ENCODE assay signal across 28 cellular contexts in genomic region chr5:125011982-125012381, GRCh38.
DNase-seq lines count a peak whose midpoint lies in the region; ATAC-seq and TF ChIP-seq lines count a peak whose summit lies in the region.
"Had no signal": no experiment of that assay in that cellular context is flagged by ENCODE, and none has a peak within 500 bp of the region (broad histone marks: within the 10 kb centered on the region; RNA-seq: fewer than 3 reads in every experiment).

No MANE protein-coding gene starts in this region.

- TF ChIP-seq POLR2A in heart left ventricle (IDR thresholded peaks at IDR 0.05) (no peak), body of pancreas (IDR thresholded peaks at IDR 0.05) (no peak)

- H3K4me1 Mint-ChIP-seq in activated CD4-positive, alpha-beta memory T cell treated with anti-CD3 and anti-CD28 coated beads for 36 hours (ENCODE audit: low read depth), result no peaks in the 10 kb centered on the region
- H3K4me1 Mint-ChIP-seq: CD14-positive monocyte; central memory CD8-positive, alpha-beta T cell; stimulated activated effector memory CD8-positive, alpha-beta T cell treated with anti-CD3 and anti-CD28 coated beads, Interleukin-12 subunit alpha, Interleukin-12 subunit beta, amount 100 ng/mL, for 72 hours had no signal

- no peak for DNase-seq in heart left ventricle
- DNase-seq in cardiac septum (ENCODE audit: low spot score), result no peak
- DNase-seq in NCI-H69 (lab: John Stamatoyannopoulos, UW), result peak; percentile 41
- DNase-seq in body of pancreas, result no peak
- DNase-seq in activated CD4-positive, alpha-beta memory T cell treated with anti-CD3 and anti-CD28 coated beads for 36 hours, result no peak
- DNase-seq in NCI-H748 treated with DMSO at 0.1 percent for 48 hours (lab: John Stamatoyannopoulos, UW), result no peak
- DNase-seq: ACHN; activated CD4-positive, alpha-beta T cell treated with anti-CD3 and anti-CD28 coated beads, Interleukin-2, amount 50 U/mL, for 4 hours; activated CD4-positive, CD25-positive, alpha-beta regulatory T cell; activated CD8-positive, alpha-beta memory T cell treated with anti-CD3 and anti-CD28 coated beads, Interleukin-2, amount 50 U/mL, for 4 hours; aorta; dermis blood vessel endothelial cell; GOT3; MG63; NCI-H1417 treated with DMSO at 0.1 percent for 48 hours; NCI-H524 treated with DMSO at 0.1 percent for 48 hours; RPMI8226 had no signal

- H3K27ac Mint-ChIP-seq in activated CD4-positive, alpha-beta memory T cell treated with anti-CD3 and anti-CD28 coated beads for 36 hours, result no peak overlapping the region
- H3K27ac Mint-ChIP-seq: activated naive CD8-positive, alpha-beta T cell; activated T-helper 2 cell treated with anti-CD3 and anti-CD28 coated beads, Interferon-gamma antibody, Interleukin-2, Interleukin-4, amounts not matched to agents 10 μg/mL and 5 μg/mL and 100 μg/mL, durations not matched to agents 14 hours and 24 hours and 36 hours; CD14-positive monocyte; stimulated activated effector memory CD8-positive, alpha-beta T cell treated with anti-CD3 and anti-CD28 coated beads, Interleukin-12 subunit alpha, Interleukin-12 subunit beta, amount 100 ng/mL, for 72 hours; T-helper 2 cell treated with Interferon-gamma antibody and Interleukin-4, amounts not matched to agents 5 μg/mL and 100 μg/mL, for 36 hours had no signal

- H3K4me3 ChIP-seq in heart left ventricle (no peak overlapping the region), body of pancreas (no peak overlapping the region)
- H3K4me3 ChIP-seq: MG63, suprapubic skin had no signal

- POLR2A ChIA-PET in activated CD4-positive, alpha-beta memory T cell treated with anti-CD3 and anti-CD28 coated beads for 36 hours (lab: Charles Lee), result no interaction called here

- peak in 3 of 4 donors; percentile 9 to 69 (median 35) for ATAC-seq in heart left ventricle
- ATAC-seq in body of pancreas, result no peak
- ATAC-seq in GM21423 (IDR thresholded peaks at IDR 0.05; ENCODE audit: unreplicated experiment), result no peak
- ATAC-seq in HG03159 (IDR thresholded peaks at IDR 0.05; ENCODE audit: unreplicated experiment), result no peak
- ATAC-seq: SK-N-SH treated with all-trans-retinoic acid at 6 μM for 48 hours; stimulated activated effector memory CD8-positive, alpha-beta T cell treated with anti-CD3 and anti-CD28 coated beads, Interleukin-12 subunit alpha, Interleukin-12 subunit beta, amount 100 ng/mL, for 72 hours had no signal

- H3K27ac ChIP-seq in heart left ventricle (peak overlapping the region in 1 of 12 donors; percentile 66), body of pancreas (peak overlapping the region in 3 of 4 donors; percentile 35 to 45 (median 40))
- H3K27ac ChIP-seq: neutrophil, suprapubic skin had no signal

- intact Hi-C loops in heart left ventricle (cut with DNase I), result no loop called here
- intact Hi-C loops in cardiac septum (cut with DNase I), result no loop called here
- intact Hi-C loops in body of pancreas (cut with DNase I), result no loop called here
- intact Hi-C loops in activated CD4-positive, alpha-beta memory T cell treated with anti-CD3 and anti-CD28 coated beads for 36 hours (cut with micrococcal nuclease), result no loop called here

- H3K36me3 ChIP-seq in heart left ventricle (no peaks in the 10 kb centered on the region), body of pancreas (replicated peaks in 1 of 2; ENCODE audit: insufficient read depth in 1 of 2, low read depth in 2 of 2) (no peaks in the 10 kb centered on the region)
- H3K36me3 ChIP-seq: MG63, neutrophil, suprapubic skin had no signal

- CTCF ChIA-PET in activated CD4-positive, alpha-beta memory T cell treated with anti-CD3 and anti-CD28 coated beads for 36 hours (lab: Charles Lee), result no interaction called here

- H3K4me1 ChIP-seq in heart left ventricle (peaks cover 0 to 16% (median 0%) of the 10 kb centered on the region in 12 donors), body of pancreas (peaks cover 37% of the 10 kb centered on the region)
- H3K4me1 ChIP-seq: suprapubic skin had no signal

- WGBS in heart left ventricle, 4 donors, result 30 to 37% (median 32%) methylated on average over 4 of the region's 4 CpGs
- WGBS in body of pancreas, 2 donors, result 34 to 39% methylated on average over 4 of the region's 4 CpGs

- H3K36me3 Mint-ChIP-seq in activated CD4-positive, alpha-beta memory T cell treated with anti-CD3 and anti-CD28 coated beads for 36 hours, result no peaks in the 10 kb centered on the region
- H3K36me3 Mint-ChIP-seq: activated naive CD8-positive, alpha-beta T cell; CD14-positive monocyte; stimulated activated effector memory CD8-positive, alpha-beta T cell treated with anti-CD3 and anti-CD28 coated beads, Interleukin-12 subunit alpha, Interleukin-12 subunit beta, amount 100 ng/mL, for 72 hours had no signal

- no peaks in the 10 kb centered on the region for H3K9me3 Mint-ChIP-seq in activated CD4-positive, alpha-beta memory T cell treated with anti-CD3 and anti-CD28 coated beads for 36 hours
- H3K9me3 Mint-ChIP-seq: activated T-helper 2 cell treated with anti-CD3 and anti-CD28 coated beads, Interferon-gamma antibody, Interleukin-2, Interleukin-4, amounts not matched to agents 10 μg/mL and 5 μg/mL and 100 μg/mL, durations not matched to agents 14 hours and 24 hours and 36 hours; central memory CD8-positive, alpha-beta T cell; T-helper 2 cell treated with Interferon-gamma antibody and Interleukin-4, amounts not matched to agents 5 μg/mL and 100 μg/mL, for 36 hours had no signal

- H3K27me3 ChIP-seq in heart left ventricle, result no peaks in the 10 kb centered on the region
- no peaks in the 10 kb centered on the region for H3K27me3 ChIP-seq in body of pancreas
- H3K27me3 ChIP-seq: MG63, neutrophil, suprapubic skin had no signal

- TF ChIP-seq CTCF in heart left ventricle (IDR thresholded peaks at IDR 0.05), result no peak
- no peak for TF ChIP-seq CTCF in body of pancreas (IDR thresholded peaks at IDR 0.05)

- H3K27me3 Mint-ChIP-seq in activated CD4-positive, alpha-beta memory T cell treated with anti-CD3 and anti-CD28 coated beads for 36 hours, result no peaks in the 10 kb centered on the region
- H3K27me3 Mint-ChIP-seq: central memory CD8-positive, alpha-beta T cell had no signal

- H3K4me3 Mint-ChIP-seq in activated CD4-positive, alpha-beta memory T cell treated with anti-CD3 and anti-CD28 coated beads for 36 hours, result no peak overlapping the region
- H3K4me3 Mint-ChIP-seq: activated naive CD8-positive, alpha-beta T cell; CD14-positive monocyte; central memory CD8-positive, alpha-beta T cell; stimulated activated effector memory CD8-positive, alpha-beta T cell treated with anti-CD3 and anti-CD28 coated beads, Interleukin-12 subunit alpha, Interleukin-12 subunit beta, amount 100 ng/mL, for 72 hours; T-helper 2 cell treated with Interferon-gamma antibody and Interleukin-4, amounts not matched to agents 5 μg/mL and 100 μg/mL, for 36 hours had no signal

- no peaks in the 10 kb centered on the region for H3K9me3 ChIP-seq in heart left ventricle
- H3K9me3 ChIP-seq in body of pancreas, result no peaks in the 10 kb centered on the region
- H3K9me3 ChIP-seq: MG63, neutrophil, suprapubic skin had no signal

Comparison
In these comparisons a context has a peak if more than half of its experiments do, and no peak if none do; other contexts are left out.
1. ATAC-seq: peak in heart left ventricle (3 of 4); none in body of pancreas (single experiment), GM21423 (single experiment) and HG03159 (single experiment).